Comparison of ENCODE assay signal across 11 cellular contexts in the genomic region with DNA sequence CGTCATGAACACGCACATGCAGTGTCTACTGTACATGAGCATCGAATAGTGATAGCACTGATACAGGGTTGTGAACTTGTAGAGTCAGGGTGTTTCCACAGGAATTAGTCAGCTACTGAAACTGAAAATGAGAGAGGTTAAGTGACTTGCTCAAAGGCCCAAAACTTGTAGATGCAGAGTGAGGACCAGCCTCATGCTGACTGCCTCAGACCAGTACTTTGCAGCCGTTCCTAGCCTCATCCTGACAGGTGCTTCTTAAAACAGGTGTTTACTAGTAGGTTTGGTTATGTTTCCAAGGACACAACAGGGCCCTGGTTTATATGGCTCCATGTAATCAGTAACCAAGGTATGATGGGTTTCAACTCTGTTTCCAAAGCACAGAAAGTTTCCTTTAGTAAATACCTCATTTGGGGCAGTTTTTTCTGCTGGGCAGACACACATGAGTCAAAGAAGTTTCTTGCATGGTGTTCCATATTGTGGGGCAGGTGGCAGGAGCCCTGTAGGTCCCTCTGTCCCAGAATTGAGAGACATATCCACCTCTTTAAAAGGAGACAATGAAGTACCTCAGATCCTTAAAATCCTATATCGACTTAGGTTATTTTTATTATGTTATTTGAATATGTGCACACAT. TPM values are rescaled to one million over a fixed set of nuclear protein-coding genes. Genes with fewer than 3 reads are reported as not detected.
DNase-seq lines count a peak whose midpoint lies in the region; ATAC-seq and TF ChIP-seq lines count a peak whose summit lies in the region.
"Had no signal": no experiment of that assay in that cellular context is flagged by ENCODE, and none has a peak within 500 bp of the region (broad histone marks: within the 10 kb centered on the region; RNA-seq: fewer than 3 reads in every experiment).

No MANE protein-coding gene starts in this region.

- H3K4me3 Mint-ChIP-seq in activated T-cell treated with anti-CD3 and anti-CD28 coated beads, Interleukin-2, amount 50 U/mL, for 4 hours = no peak overlapping the region
- no peak overlapping the region for H3K4me3 Mint-ChIP-seq in stimulated activated effector memory CD8-positive, alpha-beta T cell treated with anti-CD3 and anti-CD28 coated beads, Interleukin-12 subunit alpha, Interleukin-12 subunit beta, amount 100 ng/mL, for 72 hours

- H3K4me3 ChIP-seq in prostate gland = no peak overlapping the region
- H3K4me3 ChIP-seq: K562 had no signal

- H3K27me3 ChIP-seq in prostate gland (replicated peaks; ENCODE audit: insufficient read depth) = no peaks in the 10 kb centered on the region

- H3K9me3 Mint-ChIP-seq in activated T-cell treated with anti-CD3 and anti-CD28 coated beads, Interleukin-2, amount 50 U/mL, for 4 hours = no peaks in the 10 kb centered on the region
- no peaks in the 10 kb centered on the region for H3K9me3 Mint-ChIP-seq in stimulated activated effector memory CD8-positive, alpha-beta T cell treated with anti-CD3 and anti-CD28 coated beads, Interleukin-12 subunit alpha, Interleukin-12 subunit beta, amount 100 ng/mL, for 72 hours

- no peak for TF ChIP-seq CTCF in prostate gland (IDR thresholded peaks at IDR 0.05)

- no peak for TF ChIP-seq POLR2A in prostate gland (IDR thresholded peaks at IDR 0.05)

- ATAC-seq in activated T-cell treated with anti-CD3 and anti-CD28 coated beads, Interleukin-2, amount 50 U/mL, for 4 hours = peak; percentile 95 to 96
- ATAC-seq in GM21723 (IDR thresholded peaks at IDR 0.05; ENCODE audit: unreplicated experiment) = peak; percentile 92
- peak; percentile 97 for ATAC-seq in HG03378 (IDR thresholded peaks at IDR 0.05; ENCODE audit: unreplicated experiment)
- peak; percentile 96 for ATAC-seq in stimulated activated effector memory CD8-positive, alpha-beta T cell treated with anti-CD3 and anti-CD28 coated beads, Interleukin-12 subunit alpha, Interleukin-12 subunit beta, amount 100 ng/mL, for 72 hours
- ATAC-seq: K562 had no signal

- H3K4me1 Mint-ChIP-seq in activated T-cell treated with anti-CD3 and anti-CD28 coated beads, Interleukin-2, amount 50 U/mL, for 4 hours (ENCODE audit: low read depth) = peaks cover 8% of the 10 kb centered on the region
- H3K4me1 Mint-ChIP-seq in stimulated activated effector memory CD8-positive, alpha-beta T cell treated with anti-CD3 and anti-CD28 coated beads, Interleukin-12 subunit alpha, Interleukin-12 subunit beta, amount 100 ng/mL, for 72 hours = no peaks in the 10 kb centered on the region

- no peak overlapping the region for H3K27ac ChIP-seq in prostate gland
- H3K27ac ChIP-seq: WERI-Rb-1 had no signal

- H3K4me1 ChIP-seq in prostate gland (replicated peaks) = no peaks in the 10 kb centered on the region

- WGBS in prostate gland = 91% methylated on average over 5 of the region's 5 CpGs

- intact Hi-C loops in prostate gland (cut with DNase I) = no loop called here

- H3K36me3 ChIP-seq in prostate gland = no peaks in the 10 kb centered on the region
- H3K36me3 ChIP-seq: WERI-Rb-1 had no signal

- H3K36me3 Mint-ChIP-seq in activated T-cell treated with anti-CD3 and anti-CD28 coated beads, Interleukin-2, amount 50 U/mL, for 4 hours (ENCODE audit: insufficient read depth) = no peaks in the 10 kb centered on the region
- H3K36me3 Mint-ChIP-seq in stimulated activated effector memory CD8-positive, alpha-beta T cell treated with anti-CD3 and anti-CD28 coated beads, Interleukin-12 subunit alpha, Interleukin-12 subunit beta, amount 100 ng/mL, for 72 hours = no peaks in the 10 kb centered on the region

- no peaks in the 10 kb centered on the region for H3K9me3 ChIP-seq in prostate gland

- DNase-seq in activated T-cell treated with anti-CD3 and anti-CD28 coated beads, Interleukin-2, amount 50 U/mL, for 4 hours = no peak
- DNase-seq in activated T-cell treated with anti-CD3 and anti-CD28 coated beads for 4 hours (no peak), NCI-H1417 (lab: John Stamatoyannopoulos, UW) (no peak), MV-4-11 (lab: John Stamatoyannopoulos, UW) (no peak), prostate gland (ENCODE audit: low spot score) (no peak)
- peak in 1 of 2 donors; percentile 65 for DNase-seq in stimulated activated effector memory CD8-positive, alpha-beta T cell treated with anti-CD3 and anti-CD28 coated beads, Interleukin-12 subunit alpha, Interleukin-12 subunit beta, amount 100 ng/mL, for 72 hours (ENCODE audit: low spot score in 2 of 2)
- DNase-seq: trophoblast cell, WERI-Rb-1 had no signal

- no peak overlapping the region for H3K27ac Mint-ChIP-seq in stimulated activated effector memory CD8-positive, alpha-beta T cell treated with anti-CD3 and anti-CD28 coated beads, Interleukin-12 subunit alpha, Interleukin-12 subunit beta, amount 100 ng/mL, for 72 hours

- peaks cover 5% of the 10 kb centered on the region for H3K27me3 Mint-ChIP-seq in activated T-cell treated with anti-CD3 and anti-CD28 coated beads, Interleukin-2, amount 50 U/mL, for 4 hours (ENCODE audit: low read depth)

RNA-seq across cellular contexts. Expression of a gene that starts 16.0 kb away (rescaled TPM):
- total RNA-seq in activated T-cell treated with anti-CD3 and anti-CD28 coated beads, Interleukin-2, amount 50 U/mL, for 4 hours = 1 to 10 TPM in 1 of 3 donors, under 1 TPM in 2; 0.54 to 3.0 (median 0.63) TPM
- 1 to 10 TPM in 1 of 2 donors, under 1 TPM in 1; 0.14 to 1.6 TPM for total RNA-seq in prostate gland
- total RNA-seq: K562 had no signal
